26 cellular contexts compared by ENCODE assay signal in the genomic region with DNA sequence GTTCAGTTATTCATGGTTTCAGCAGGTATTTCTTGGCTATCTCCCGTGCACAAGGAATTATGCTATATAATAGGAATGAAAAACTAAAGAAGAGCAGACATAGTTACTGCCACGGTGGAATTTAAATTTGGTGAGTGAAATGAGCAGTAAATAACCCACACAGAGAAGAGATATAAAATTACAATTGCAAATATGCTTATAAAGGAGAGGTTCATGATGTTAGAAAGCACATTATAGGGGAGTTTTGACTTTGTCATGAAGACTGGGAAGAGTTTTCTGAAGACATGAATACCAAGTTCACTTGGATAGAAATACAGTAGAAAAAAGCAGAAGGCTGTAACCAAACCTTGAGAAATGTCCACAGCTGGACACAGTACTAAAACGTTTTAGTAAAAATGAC.
"Had no signal": no experiment of that assay in that cellular context is flagged by ENCODE, and none has a peak within 500 bp of the region (broad histone marks: within the 10 kb centered on the region; RNA-seq: fewer than 3 reads in every experiment).

No MANE protein-coding gene starts in this region.

- ATAC-seq: stimulated activated effector memory CD8-positive, alpha-beta T cell treated with anti-CD3 and anti-CD28 coated beads, Interleukin-12 subunit alpha, Interleukin-12 subunit beta, amount 100 ng/mL, for 72 hours; stimulated activated memory B cell treated with anti-CD40 and anti-IgM and Interleukin-4, amounts not matched to agents 10 μg/mL and 1 μg/mL and 100 μg/mL, for 72 hours; stimulated activated naive B cell treated with anti-CD40 and anti-IgM and Interleukin-4, amounts not matched to agents 10 μg/mL and 1 μg/mL and 100 μg/mL, for 72 hours; stimulated activated naive CD8-positive, alpha-beta T cell treated with anti-CD3 and anti-CD28 coated beads, Interleukin-15, amount 100 ng/mL, for 72 hours; stimulated activated naive CD8-positive, alpha-beta T cell treated with anti-CD3 and anti-CD28 coated beads, Interleukin-15, Interleukin-2, amounts not matched to agents 100 U/mL and 50 U/mL, for 24 hours; upper lobe of right lung had no signal

- H3K27me3 ChIP-seq: stomach, suprapubic skin, testis, thyroid gland, tibial artery, tibial nerve, transverse colon, upper lobe of left lung, upper lobe of right lung, uterus, vagina had no signal

- H3K4me3 ChIP-seq: stomach, suprapubic skin, testis, thoracic aorta, thyroid gland, tibial artery, tibial nerve, transverse colon, upper lobe of left lung, upper lobe of right lung, uterus, vagina had no signal

- H3K4me1 ChIP-seq: stomach, suprapubic skin, testis, thyroid gland, tibial artery, tibial nerve, transverse colon, upper lobe of left lung, upper lobe of right lung, uterus, vagina had no signal

- H3K27ac ChIP-seq: stomach, suprapubic skin, testis, thoracic aorta, thyroid gland, tibial artery, tibial nerve, transverse colon, upper lobe of left lung, upper lobe of right lung, uterus, vagina had no signal

- H3K9me3 ChIP-seq: suprapubic skin, testis, thoracic aorta, thyroid gland, tibial artery, tibial nerve, transverse colon, upper lobe of left lung, upper lobe of right lung, uterus, vagina had no signal

- H3K36me3 ChIP-seq: stomach, suprapubic skin, thoracic aorta, thyroid gland, tibial artery, tibial nerve, transverse colon, upper lobe of left lung, upper lobe of right lung, uterus, vagina had no signal

- DNase-seq: stimulated activated CD4-positive, alpha-beta T cell treated with anti-CD3 and anti-CD28 coated beads, Interleukin-2, amount 100 ng/mL, for 48 hours; stimulated activated CD4-positive, alpha-beta T cell treated with anti-CD3 and anti-CD28 coated beads, Interleukin-4, amount 100 ng/mL, for 1 hour; stimulated activated CD4-positive, alpha-beta T cell treated with anti-CD3 and anti-CD28 coated beads, Interleukin-4, amount 100 ng/mL, for 24 hours; stimulated activated CD4-positive, alpha-beta T cell treated with anti-CD3 and anti-CD28 coated beads, Interleukin-4, amount 100 ng/mL, for 4 hours; stimulated activated CD8-positive, alpha-beta memory T cell treated with anti-CD3 and anti-CD28 coated beads, Interleukin-4, amount 100 ng/mL, for 48 hours; stimulated activated naive B cell treated with anti-CD40 and anti-IgM and Interleukin-4, amounts not matched to agents 10 μg/mL and 1 μg/mL and 100 μg/mL, for 72 hours; stimulated activated naive CD4-positive, alpha-beta T cell; stimulated activated naive CD4-positive, alpha-beta T cell treated with Interleukin-2 at 50 U/mL for 16 hours; stimulated activated naive CD8-positive, alpha-beta T cell treated with anti-CD3 and anti-CD28 coated beads, Interleukin-15, amount 100 ng/mL, for 72 hours; stimulated activated naive CD8-positive, alpha-beta T cell treated with anti-CD3 and anti-CD28 coated beads, Interleukin-15, Interleukin-2, amounts not matched to agents 100 U/mL and 50 U/mL, for 24 hours; stomach; substantia nigra; testis; thyroid gland; tibial artery; transverse colon; trophoblast cell; upper lobe of left lung; upper lobe of right lung; uterus had no signal
